Comparison of ENCODE assay signal across 8 cellular contexts in the genomic region with DNA sequence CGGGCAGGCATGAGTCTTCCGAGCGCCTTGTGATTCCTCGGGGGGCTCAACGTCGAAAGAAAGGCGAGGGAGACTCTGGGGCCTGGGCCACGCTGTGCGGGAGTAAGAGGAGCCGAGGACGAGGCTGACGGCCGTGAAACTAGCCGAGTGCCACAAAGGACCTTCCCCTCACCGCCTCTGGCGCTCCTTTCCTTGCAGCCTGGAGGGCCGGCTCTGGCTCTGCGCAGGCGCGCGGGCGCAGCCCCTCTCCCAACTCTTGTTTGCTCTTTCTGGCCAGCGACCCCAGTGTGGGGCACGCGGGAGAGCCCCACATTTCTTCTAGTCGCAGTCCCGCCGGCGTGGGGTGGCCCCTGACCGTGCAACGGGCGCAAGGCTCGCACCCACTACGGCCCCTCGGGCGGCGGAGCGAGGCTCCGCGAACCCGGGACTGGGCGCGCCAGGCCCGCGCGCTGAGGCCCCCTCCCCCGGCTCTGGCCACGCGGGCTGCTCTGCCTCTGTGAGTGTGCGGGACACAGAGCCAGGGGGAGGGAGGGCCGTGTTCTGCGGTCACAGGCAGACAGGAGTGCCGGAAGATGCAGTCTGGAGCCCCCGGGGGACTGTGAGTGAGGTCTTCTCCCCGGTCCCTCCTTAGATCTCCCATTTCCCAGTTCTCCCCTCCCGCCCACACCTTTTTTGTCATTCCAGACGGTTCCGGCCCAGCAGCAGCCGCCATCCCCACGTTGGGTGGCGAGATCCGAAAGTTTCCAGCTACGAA. TPM values are rescaled to one million over a fixed set of nuclear protein-coding genes. Genes with fewer than 3 reads are reported as not detected.
DNase-seq lines count a peak whose midpoint lies in the region; ATAC-seq, FAIRE-seq and TF ChIP-seq lines count a peak whose summit lies in the region.

No MANE protein-coding gene starts in this region.

- DNase-seq in A549 (ENCODE audit: low read depth in 1 of 2, low spot score in 1 of 2) = peak in 1 of 2 experiments; percentile 60
- DNase-seq in NCI-H69 (lab: John Stamatoyannopoulos, UW) = peak; percentile 87
- DNase-seq in activated CD4-positive, alpha-beta memory T cell treated with anti-CD3 and anti-CD28 coated beads for 36 hours = peak; percentile 70
- DNase-seq in lung (ENCODE audit: low spot score) = peak; percentile 68
- peak; percentile 34 to 63 (median 35) for DNase-seq in stimulated activated CD4-positive, alpha-beta T cell treated with anti-CD3 and anti-CD28 coated beads, TNF-alpha, amount 100 ng/mL, for 24 hours (ENCODE audit: low read depth in 3 of 3)

- H3K27ac ChIP-seq in A549 (peak overlapping the region; percentile 100), ectodermal cell (ENCODE audit: insufficient read depth, low read depth, low read length, poor library complexity, severe bottlenecking) (peak overlapping the region; percentile 96), lung (ENCODE audit: low read depth in 1 of 2, low read length in 1 of 2) (peak overlapping the region; percentile 98 to 100)

- peaks cover 19% of the 10 kb centered on the region for H3K36me3 Mint-ChIP-seq in activated CD4-positive, alpha-beta memory T cell treated with anti-CD3 and anti-CD28 coated beads for 36 hours

- no peaks in the 10 kb centered on the region for H3K9me3 ChIP-seq in A549
- H3K9me3 ChIP-seq in ectodermal cell (ENCODE audit: control insufficient read depth, low read length) = no peaks in the 10 kb centered on the region
- no peaks in the 10 kb centered on the region for H3K9me3 ChIP-seq in lung (ENCODE audit: control insufficient read depth in 2 of 2, insufficient read depth in 1 of 2, low read length in 1 of 2)

- TF ChIP-seq RAD21 in A549 (conservative IDR thresholded peaks at IDR 0.05 in 1 of 2, IDR thresholded peaks at IDR 0.05 in 1 of 2) = no peak

- peak overlapping the region; percentile 75 for H3K4me2 ChIP-seq in A549

- H3K4me1 Mint-ChIP-seq in activated CD4-positive, alpha-beta memory T cell treated with anti-CD3 and anti-CD28 coated beads for 36 hours (ENCODE audit: low read depth) = peaks cover 24% of the 10 kb centered on the region

- POLR2A ChIA-PET in A549 (lab: Yijun Ruan, JAX) = interaction anchor here (0.9 to 2.6 kb wide), 17 partner anchors 9 to 496 kb away, joined by 3 to 41 read pairs (median 5); a partner anchor contains a TSS
- POLR2A ChIA-PET in activated CD4-positive, alpha-beta memory T cell treated with anti-CD3 and anti-CD28 coated beads for 36 hours (lab: Charles Lee) = interaction anchor here (0.6 to 3.0 kb wide), 26 partner anchors 9 to 333 kb away, joined by 3 to 57 read pairs (median 4); a partner anchor contains a TSS

- TF ChIP-seq EP300 in A549 (IDR thresholded peaks at IDR 0.05) = no peak

- TF ChIP-seq CTCF in A549 (IDR thresholded peaks at IDR 0.05) = no peak
- TF ChIP-seq CTCF in lung (IDR thresholded peaks at IDR 0.05; ENCODE audit: control extremely low read depth, extremely low read depth) = no peak

- ATAC-seq in A549 = peak; percentile 45 to 55
- peak; percentile 12 for ATAC-seq in GM19397 (IDR thresholded peaks at IDR 0.05; ENCODE audit: unreplicated experiment)
- ATAC-seq in lung (ENCODE audit: insufficient read depth, low FRiP score) = peak; percentile 10
- ATAC-seq in HG02763 (IDR thresholded peaks at IDR 0.05; ENCODE audit: unreplicated experiment) = no peak

- H3K4me3 Mint-ChIP-seq in activated CD4-positive, alpha-beta memory T cell treated with anti-CD3 and anti-CD28 coated beads for 36 hours = peak overlapping the region; percentile 94

- 2% methylated on average over 19 of the region's 63 CpGs for WGBS in A549 (ENCODE audit: missing lambda C conversion rate)
- WGBS in ectodermal cell, 2 experiments = 0% methylated on average over 63 of the region's 63 CpGs
- WGBS in lung, 2 donors = 0% methylated on average over 60 to 63 of the region's 63 CpGs

- H3K27ac Mint-ChIP-seq in activated CD4-positive, alpha-beta memory T cell treated with anti-CD3 and anti-CD28 coated beads for 36 hours = peak overlapping the region; percentile 98

- peak overlapping the region; percentile 96 for H3K4me3 ChIP-seq in A549
- H3K4me3 ChIP-seq in ectodermal cell (ENCODE audit: insufficient read depth, low read depth, low read length) = peak overlapping the region; percentile 91
- H3K4me3 ChIP-seq in lung = peak overlapping the region; percentile 62

- intact Hi-C loops in activated CD4-positive, alpha-beta memory T cell treated with anti-CD3 and anti-CD28 coated beads for 36 hours (cut with micrococcal nuclease) = loop anchor here (1.0 to 10.0 kb wide), 6 partner anchors 21 to 590 kb away; a partner anchor contains a TSS

- CTCF ChIA-PET in A549 (lab: Yijun Ruan, JAX) = interaction anchor here (1.0 to 1.7 kb wide), 5 partner anchors 10 to 85 kb away, joined by 3 to 6 read pairs (median 3); no protein-coding TSS in a partner anchor
- CTCF ChIA-PET in activated CD4-positive, alpha-beta memory T cell treated with anti-CD3 and anti-CD28 coated beads for 36 hours (lab: Charles Lee) = interaction anchor here (0.5 to 2.4 kb wide), 8 partner anchors 21 to 653 kb away, joined by 3 to 18 read pairs (median 6); a partner anchor contains a TSS

- H3K36me3 ChIP-seq in ectodermal cell (ENCODE audit: control insufficient read depth, insufficient read depth, low read length) (no peaks in the 10 kb centered on the region), lung (ENCODE audit: control insufficient read depth in 2 of 2, insufficient read depth in 2 of 2, low read length in 2 of 2) (peaks cover 0 to 3% of the 10 kb centered on the region in 2 donors)

- TF ChIP-seq POLR2A in A549 (IDR thresholded peaks at IDR 0.05; ENCODE audit: low read length) = peak; percentile 41; the same call in 1 of the 2 replicates

- no peaks in the 10 kb centered on the region for H3K9me3 Mint-ChIP-seq in activated CD4-positive, alpha-beta memory T cell treated with anti-CD3 and anti-CD28 coated beads for 36 hours

- no peaks in the 10 kb centered on the region for H3K27me3 Mint-ChIP-seq in activated CD4-positive, alpha-beta memory T cell treated with anti-CD3 and anti-CD28 coated beads for 36 hours

- H3K4me1 ChIP-seq in A549 (peaks cover 15% of the 10 kb centered on the region), ectodermal cell (ENCODE audit: control insufficient read depth, insufficient read depth, low read length) (peaks cover 18% of the 10 kb centered on the region), lung (ENCODE audit: control insufficient read depth in 2 of 2, insufficient read depth in 2 of 2, low read length in 2 of 2) (no peaks in the 10 kb centered on the region)

- no peak for FAIRE-seq in A549 (lab: Jason Lieb, UNC)

- H3K27me3 ChIP-seq in ectodermal cell (ENCODE audit: control insufficient read depth, insufficient read depth, low read length, poor library complexity, severe bottlenecking) (no peaks in the 10 kb centered on the region), lung (ENCODE audit: control insufficient read depth, insufficient read depth) (no peaks in the 10 kb centered on the region)

TF ChIP-seq in A549, 52 proteins besides CTCF, POLR2A, EP300 and RAD21:
- TF ChIP-seq RFX5 (IDR thresholded peaks at IDR 0.05) (no peak), PHF8 (IDR thresholded peaks at IDR 0.05; ENCODE audit: borderline replicate concordance, low read depth) (peak; percentile 23; the same call in 1 of the 2 replicates), HDAC2 (IDR thresholded peaks at IDR 0.05) (no peak)
- TF ChIP-seq, protein P1, sequence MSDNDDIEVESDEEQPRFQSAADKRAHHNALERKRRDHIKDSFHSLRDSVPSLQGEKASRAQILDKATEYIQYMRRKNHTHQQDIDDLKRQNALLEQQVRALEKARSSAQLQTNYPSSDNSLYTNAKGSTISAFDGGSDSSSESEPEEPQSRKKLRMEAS (IDR thresholded peaks at IDR 0.05) = peak; percentile 18; the same call in 1 of the 2 replicates
TF ChIP-seq in A549: peak in this region for 2.

RNA-seq across cellular contexts. Expression of a gene that starts 1.0 kb away (rescaled TPM):
- polyA plus RNA-seq in A549 (2011; rRNA removed) (11.4 and 11.7 TPM in 2 replicates), A549 (2017; fragmentation: RNase III; extraction: RNeasy Plus Mini Kit Qiagen cat#74134 plus additional on column Dnase treatment) (13.6 to 14.7 TPM (median 14.4 TPM) in 3 replicates), lung (10 to 100 TPM; 15.4 to 20.1 TPM)
- polyA plus RNA-seq in A549 (2012; cell fraction: cytosol; rRNA removed) = 8.6 and 10.5 TPM in 2 replicates
- polyA plus RNA-seq in A549 (2012; cell fraction: nucleus; rRNA removed) = 13.0 and 13.3 TPM in 2 replicates
- 18.0 and 21.6 TPM in 2 replicates for polyA minus RNA-seq in A549 (2011; rRNA and poly(A)+ RNA removed)
- total RNA-seq in activated CD4-positive, alpha-beta memory T cell treated with anti-CD3 and anti-CD28 coated beads for 36 hours = 10 to 100 TPM; 34.2 TPM
- polyA plus RNA-seq in ectodermal cell (2013, experiment 1 of 4) = 46.4 TPM
- 44.9 TPM for polyA plus RNA-seq in ectodermal cell (2013, experiment 2 of 4)
- polyA plus RNA-seq in ectodermal cell (2013, experiment 3 of 4) = 38.9 TPM
- polyA plus RNA-seq in ectodermal cell (2013, experiment 4 of 4) = 44.3 TPM
- 10 to 100 TPM; 26.8 to 46.7 TPM for total RNA-seq in lung

RNA-seq across cellular contexts. Expression of a gene that starts 20.9 kb away (rescaled TPM):
- polyA plus RNA-seq in A549 (2011; rRNA removed) (69.4 and 82.6 TPM in 2 replicates), A549 (2017; fragmentation: RNase III; extraction: RNeasy Plus Mini Kit Qiagen cat#74134 plus additional on column Dnase treatment) (78.4 to 86.6 TPM (median 80.1 TPM) in 3 replicates), lung (10 to 100 TPM; 46.2 to 89.6 TPM)
- 66.3 and 69.3 TPM in 2 replicates for polyA plus RNA-seq in A549 (2012; cell fraction: cytosol; rRNA removed)
- polyA plus RNA-seq in A549 (2012; cell fraction: nucleus; rRNA removed) = 17.9 and 41.9 TPM in 2 replicates
- 31.4 and 38.0 TPM in 2 replicates for polyA minus RNA-seq in A549 (2011; rRNA and poly(A)+ RNA removed)
- total RNA-seq in activated CD4-positive, alpha-beta memory T cell treated with anti-CD3 and anti-CD28 coated beads for 36 hours = 10 to 100 TPM; 55.4 to 60.0 TPM
- 101 TPM for polyA plus RNA-seq in ectodermal cell (2013, experiment 1 of 4)
- polyA plus RNA-seq in ectodermal cell (2013, experiment 2 of 4) = 98.5 TPM
- polyA plus RNA-seq in ectodermal cell (2013, experiment 3 of 4) = 80.0 TPM
- polyA plus RNA-seq in ectodermal cell (2013, experiment 4 of 4) = 84.3 TPM
- 10 to 100 TPM; 28.9 to 33.9 TPM for total RNA-seq in lung

RNA-seq across cellular contexts. Expression of a gene that starts 21.3 kb away (rescaled TPM):
- polyA plus RNA-seq in A549 (2011; rRNA removed) (30.7 and 32.8 TPM in 2 replicates), A549 (2017; fragmentation: RNase III; extraction: RNeasy Plus Mini Kit Qiagen cat#74134 plus additional on column Dnase treatment) (43.7 to 45.7 TPM (median 43.7 TPM) in 3 replicates), lung (10 to 100 TPM; 34.1 to 67.1 TPM)
- polyA plus RNA-seq in A549 (2012; cell fraction: cytosol; rRNA removed) = 56.6 and 60.1 TPM in 2 replicates
- polyA plus RNA-seq in A549 (2012; cell fraction: nucleus; rRNA removed) = 70.9 and 105 TPM in 2 replicates
- polyA minus RNA-seq in A549 (2011; rRNA and poly(A)+ RNA removed) = 40.0 and 48.5 TPM in 2 replicates
- total RNA-seq in activated CD4-positive, alpha-beta memory T cell treated with anti-CD3 and anti-CD28 coated beads for 36 hours = 100 to 1,000 TPM; 103 to 105 TPM
- 69.7 TPM for polyA plus RNA-seq in ectodermal cell (2013, experiment 1 of 4)
- polyA plus RNA-seq in ectodermal cell (2013, experiment 2 of 4) = 79.5 TPM
- 56.0 TPM for polyA plus RNA-seq in ectodermal cell (2013, experiment 3 of 4)
- polyA plus RNA-seq in ectodermal cell (2013, experiment 4 of 4) = 63.6 TPM
- 100 to 1,000 TPM in 1 of 2 donors, 10 to 100 TPM in 1; 57.8 to 101 TPM for total RNA-seq in lung
